ENCODE assay signal across 1 cellular context in the genomic region with DNA sequence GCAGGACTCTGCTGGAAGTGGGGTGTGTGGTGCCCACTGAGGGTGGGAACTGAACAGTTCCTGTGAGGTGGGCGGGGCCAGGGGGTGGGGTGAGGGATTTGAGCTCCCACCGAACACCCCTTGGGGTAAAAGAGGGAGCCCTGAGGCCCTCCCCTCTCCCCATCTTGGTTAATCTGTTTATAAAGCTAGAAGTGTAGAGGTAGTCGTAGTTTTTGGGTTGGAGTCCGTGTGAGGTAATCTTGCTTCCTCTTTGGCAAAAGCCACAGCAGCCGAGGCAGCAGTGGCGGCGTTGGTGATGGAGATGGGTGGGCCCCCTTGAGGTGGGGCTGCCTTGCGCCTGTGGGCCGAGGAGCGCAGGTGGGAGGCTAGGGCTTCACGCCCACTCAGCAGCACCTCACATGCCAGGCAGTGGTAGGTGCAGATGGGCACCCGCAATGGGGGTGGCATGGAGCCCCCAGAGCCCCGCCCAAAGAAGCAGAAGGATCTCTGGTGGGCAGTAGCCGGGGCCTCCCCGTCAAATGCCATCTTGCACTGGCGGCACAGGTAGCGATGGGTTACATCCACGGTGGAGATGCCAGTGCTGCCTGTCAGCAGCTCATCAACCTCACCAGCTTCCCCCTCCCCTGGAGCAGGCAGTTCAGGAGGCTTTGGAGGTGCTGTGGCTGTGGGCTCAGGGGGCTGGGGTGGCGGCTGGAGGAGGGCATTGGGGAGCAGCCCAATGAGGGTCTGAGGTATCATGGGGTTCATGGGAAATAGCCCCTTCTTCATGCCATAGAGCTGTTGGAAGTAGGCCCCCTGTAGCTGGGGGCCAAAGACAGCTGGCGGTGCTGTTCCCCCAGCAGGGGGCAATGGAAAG.
TF ChIP-seq lines count a peak whose summit lies in the region.

No MANE protein-coding gene starts in this region.

TF ChIP-seq in HepG2, 621 proteins besides CTCF, POLR2A, EP300 and RAD21:
- TF ChIP-seq PHF5A (CRISPR knock-in tag; IDR thresholded peaks at IDR 0.05; ENCODE audit: low read depth, unreplicated experiment) = no peak
- TF ChIP-seq ZNF768 (CRISPR knock-in tag; IDR thresholded peaks at IDR 0.05) = peak; percentile 46; the same call in 1 of the 2 replicates
- TF ChIP-seq HNRNPLL (IDR thresholded peaks at IDR 0.05; ENCODE audit: low read depth, low read length, poor library complexity, severe bottlenecking) = peak; percentile 24
- peak; percentile 34 for TF ChIP-seq AGO2 (optimal IDR thresholded peaks at IDR 0.05; ENCODE audit: low read depth, low read length)
- 0 out of 2 replicates have a peak, but pooled peaks have one; percentile 29 for TF ChIP-seq NRL (CRISPR knock-in tag; IDR thresholded peaks at IDR 0.05; ENCODE audit: borderline replicate concordance)
- TF ChIP-seq ZNF280B (CRISPR knock-in tag; IDR thresholded peaks at IDR 0.05; ENCODE audit: borderline replicate concordance) = peak; percentile 62; the same call in 1 of the 2 replicates
- TF ChIP-seq NFKB2 (CRISPR knock-in tag; IDR thresholded peaks at IDR 0.05; ENCODE audit: borderline replicate concordance) = 0 out of 2 replicates have a peak, but pooled peaks have one; percentile 41
- TF ChIP-seq FOXO1 (CRISPR knock-in tag; IDR thresholded peaks at IDR 0.05) = no peak
- 0 out of 2 replicates have a peak, but pooled peaks have one; percentile 30 for TF ChIP-seq MYC (CRISPR knock-in tag; IDR thresholded peaks at IDR 0.05; ENCODE audit: borderline replicate concordance)
